Comparison of ENCODE assay signal across 21 cellular contexts in genomic region chr19:57123882-57124281, GRCh38. TPM values are rescaled to one million over a fixed set of nuclear protein-coding genes. Genes with fewer than 3 reads are reported as not detected.
"Had no signal": no experiment of that assay in that cellular context is flagged by ENCODE, and none has a peak within 500 bp of the region (broad histone marks: within the 10 kb centered on the region; RNA-seq: fewer than 3 reads in every experiment).

No MANE protein-coding gene starts in this region.

- DNase-seq: Karpas-422, KG1, MG63, NCI-H1092 treated with DMSO at 0.1 percent for 48 hours, NCI-H1436, NCI-H187, NCI-H2029, NCI-H2081 treated with DMSO at 0.1 percent for 48 hours, NCI-H2171, NCI-H226, NCI-H446, NCI-H510A, NCI-H524 treated with DMSO at 0.1 percent for 48 hours, NCI-H69, SHP77 had no signal

- FAIRE-seq: HTR-8/SVneo, RCC 7860 had no signal

- H3K27ac ChIP-seq: HL-60, RWPE1 had no signal

- H3K4me3 ChIP-seq: MG63 had no signal

- H3K27me3 ChIP-seq: MG63 had no signal

- H3K9me3 ChIP-seq: MG63 had no signal

- H3K36me3 ChIP-seq: MG63 had no signal

RNA-seq across cellular contexts. Expression of gene USP29, which starts 4.1 kb away (rescaled TPM):
- total RNA-seq: SK-MEL-5; T-helper 1 cell treated with Interleukin-12 subunit alpha and Interleukin-12 subunit beta and Interleukin-4 antibody, amounts not matched to agents 30 ng/mL and 1 ng/mL, for 36 hours had no signal

RNA-seq across cellular contexts. Expression of gene ZIM3, which starts 21.1 kb away (rescaled TPM):
- total RNA-seq: SK-MEL-5; T-helper 1 cell treated with Interleukin-12 subunit alpha and Interleukin-12 subunit beta and Interleukin-4 antibody, amounts not matched to agents 30 ng/mL and 1 ng/mL, for 36 hours had no signal

RNA-seq across cellular contexts. Expression of gene DUXA, which starts 43.4 kb away (rescaled TPM):
- total RNA-seq: SK-MEL-5; T-helper 1 cell treated with Interleukin-12 subunit alpha and Interleukin-12 subunit beta and Interleukin-4 antibody, amounts not matched to agents 30 ng/mL and 1 ng/mL, for 36 hours had no signal
